17 cellular contexts compared by ENCODE assay signal in the genomic region with DNA sequence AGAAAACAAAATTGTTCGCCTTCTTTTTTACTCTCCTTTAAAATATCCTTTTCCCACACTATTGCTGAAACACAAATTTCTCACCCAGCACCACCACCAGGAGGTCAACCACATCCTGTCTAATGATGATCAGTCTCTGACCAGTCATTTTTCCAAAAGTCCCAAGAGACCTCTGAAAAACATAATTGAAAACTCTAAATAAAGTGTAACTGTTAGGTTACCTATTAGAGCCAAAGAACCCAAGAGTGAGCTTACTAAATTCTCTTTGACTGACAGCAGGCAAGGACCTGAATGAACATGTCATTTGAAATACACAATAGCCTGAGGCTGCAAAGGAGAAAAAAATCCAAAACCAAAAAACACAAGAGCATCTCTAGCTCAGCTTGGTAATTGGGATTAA.
"Had no signal": no experiment of that assay in that cellular context is flagged by ENCODE, and none has a peak within 500 bp of the region (broad histone marks: within the 10 kb centered on the region; RNA-seq: fewer than 3 reads in every experiment).

No MANE protein-coding gene starts in this region.

- H3K27me3 ChIP-seq: cardiac muscle cell had no signal

- H3K4me3 ChIP-seq: cardiac muscle cell, prostate gland had no signal

- H3K36me3 ChIP-seq: cardiac muscle cell, prostate gland had no signal

- H3K27ac ChIP-seq: cardiac muscle cell, prostate gland had no signal

- H3K4me1 ChIP-seq: prostate gland had no signal

- ATAC-seq: activated CD4-positive, CD25-positive, alpha-beta regulatory T cell treated with anti-CD3 and anti-CD28 coated beads, Interleukin-2, amount 50 U/mL, for 24 hours; activated naive CD8-positive, alpha-beta T cell treated with anti-CD3 and anti-CD28 coated beads, Interleukin-2, amount 50 U/mL, for 24 hours; activated T-helper 17 cell treated with anti-CD3 and anti-CD28 coated beads, Interleukin-2, amount 50 U/mL, for 72 hours; esophagus mucosa; right cardiac atrium had no signal

- FAIRE-seq: kidney, small intestine had no signal

- H3K9me3 ChIP-seq: prostate gland had no signal

- DNase-seq: activated naive CD4-positive, alpha-beta T cell treated with anti-CD3 and anti-CD28 coated beads for 36 hours; activated naive CD8-positive, alpha-beta T cell treated with anti-CD3 and anti-CD28 coated beads, Interleukin-2, amount 50 U/mL, for 24 hours; aorta; hippocampal formation; kidney; nephron progenitor cell; occipital lobe; right cardiac atrium; small intestine; stimulated activated CD4-positive, alpha-beta T cell treated with anti-CD3 and anti-CD28 coated beads, Interleukin-4, amount 100 ng/mL, for 24 hours; stimulated activated naive CD4-positive, alpha-beta T cell; trophoblast cell had no signal
